In the genomic region with DNA sequence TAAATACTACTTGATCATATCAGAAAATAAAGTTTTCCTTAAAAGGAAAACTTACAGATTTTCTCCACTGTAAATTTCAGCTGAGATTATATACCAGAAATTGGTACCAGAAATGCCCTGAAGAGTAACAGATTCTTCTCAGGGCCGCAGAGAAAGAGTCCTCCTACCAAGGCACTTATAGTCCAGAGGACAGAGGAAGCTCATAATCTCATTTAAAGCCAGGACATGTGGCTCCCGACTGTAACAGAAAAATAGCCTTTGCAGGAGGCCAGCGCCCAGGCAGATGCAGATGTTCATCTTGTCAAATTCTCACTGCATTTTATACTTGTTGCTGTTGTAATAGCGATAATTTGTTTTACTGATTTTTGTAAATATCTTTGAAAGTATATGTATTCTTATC, we compare ENCODE assay signal across 31 cellular contexts.
"Had no signal": no experiment of that assay in that cellular context is flagged by ENCODE, and none has a peak within 500 bp of the region (broad histone marks: within the 10 kb centered on the region; RNA-seq: fewer than 3 reads in every experiment).

No MANE protein-coding gene starts in this region.

- H3K27ac ChIP-seq: adrenal gland, body of pancreas, breast epithelium, SJCRH30, SK-N-MC, WERI-Rb-1 had no signal

- H3K27ac Mint-ChIP-seq: activated CD4-positive, alpha-beta T cell treated with anti-CD3 and anti-CD28 coated beads, Interleukin-2, amount 10 ng/mL, durations not matched to agents 24 days and 14 days; activated CD8-positive, alpha-beta T cell treated with anti-CD3 and anti-CD28 coated beads for 36 hours; activated naive CD8-positive, alpha-beta T cell treated with anti-CD3 and anti-CD28 coated beads, Interleukin-2, amount 10 ng/mL, durations not matched to agents 7 days and 5 days; activated T-cell treated with anti-CD3 and anti-CD28 coated beads, Interleukin-2, amount 50 U/mL, for 72 hours; activated T-helper 17 cell treated with anti-CD3 and anti-CD28 coated beads, Interleukin-2, amount 50 U/mL, for 72 hours had no signal

- H3K9me3 ChIP-seq: adrenal gland, body of pancreas, breast epithelium, SJCRH30 had no signal

- ATAC-seq: activated CD8-positive, alpha-beta T cell treated with anti-CD3 and anti-CD28 coated beads for 36 hours; activated T-cell treated with anti-CD3 and anti-CD28 coated beads, Interleukin-2, amount 50 U/mL, for 72 hours; activated T-helper 17 cell treated with anti-CD3 and anti-CD28 coated beads, Interleukin-2, amount 50 U/mL, for 72 hours; body of pancreas; Panc1; T-cell had no signal

- H3K27me3 ChIP-seq: adrenal gland, body of pancreas, breast epithelium, SJCRH30 had no signal

- H3K27me3 Mint-ChIP-seq: activated CD4-positive, alpha-beta T cell treated with anti-CD3 and anti-CD28 coated beads, Interleukin-2, amount 10 ng/mL, durations not matched to agents 24 days and 14 days; activated CD8-positive, alpha-beta T cell treated with anti-CD3 and anti-CD28 coated beads for 36 hours; activated naive CD8-positive, alpha-beta T cell treated with anti-CD3 and anti-CD28 coated beads, Interleukin-2, amount 10 ng/mL, durations not matched to agents 7 days and 5 days; activated T-helper 17 cell treated with anti-CD3 and anti-CD28 coated beads, Interleukin-2, amount 50 U/mL, for 72 hours; T-cell had no signal

- H3K9me3 Mint-ChIP-seq: activated CD4-positive, alpha-beta T cell treated with anti-CD3 and anti-CD28 coated beads, Interleukin-2, amount 10 ng/mL, durations not matched to agents 24 days and 14 days; activated CD8-positive, alpha-beta T cell treated with anti-CD3 and anti-CD28 coated beads for 36 hours; activated naive CD8-positive, alpha-beta T cell treated with anti-CD3 and anti-CD28 coated beads, Interleukin-2, amount 10 ng/mL, durations not matched to agents 7 days and 5 days; activated T-cell treated with anti-CD3 and anti-CD28 coated beads, Interleukin-2, amount 50 U/mL, for 72 hours; activated T-helper 17 cell treated with anti-CD3 and anti-CD28 coated beads, Interleukin-2, amount 50 U/mL, for 72 hours; T-cell had no signal

- DNase-seq: activated CD4-positive, alpha-beta T cell treated with anti-CD3 and anti-CD28 coated beads, Interleukin-2, amount 10 ng/mL, durations not matched to agents 24 days and 14 days; activated CD4-positive, alpha-beta T cell treated with anti-CD3 and anti-CD28 coated beads, Interleukin-2, amount 50 U/mL, for 4 hours; activated CD4-positive, CD25-positive, alpha-beta regulatory T cell; activated CD8-positive, alpha-beta T cell treated with anti-CD3 and anti-CD28 coated beads for 36 hours; activated effector memory CD4-positive, alpha-beta T cell treated with anti-CD3 and anti-CD28 coated beads, Interleukin-2, amount 50 U/mL, for 16 hours; activated naive CD4-positive, alpha-beta T cell; activated naive CD4-positive, alpha-beta T cell treated with anti-CD3 and anti-CD28 coated beads, Interleukin-2, amount 50 U/mL, for 16 hours; activated naive CD8-positive, alpha-beta T cell treated with anti-CD3 and anti-CD28 coated beads, Interleukin-2, amount 10 ng/mL, durations not matched to agents 7 days and 5 days; activated T-cell treated with anti-CD3 and anti-CD28 coated beads, Interleukin-2, amount 50 U/mL, for 1 hour; activated T-cell treated with anti-CD3 and anti-CD28 coated beads, Interleukin-2, amount 50 U/mL, for 72 hours; adrenal gland; body of pancreas; Karpas-422; KBM-7; NCI-H1105 treated with DMSO at 0.1 percent for 48 hours; NCI-H1436; NCI-H1694; NCI-H2029; NCI-H345; NCI-H526; NCI-H748 treated with DMSO at 0.1 percent for 48 hours; SHP77; SJCRH30; T-cell; T-helper 2 cell; T-helper 9 cell; WERI-Rb-1 had no signal

- H3K4me3 Mint-ChIP-seq: activated CD4-positive, alpha-beta T cell treated with anti-CD3 and anti-CD28 coated beads, Interleukin-2, amount 10 ng/mL, durations not matched to agents 24 days and 14 days; activated CD8-positive, alpha-beta T cell treated with anti-CD3 and anti-CD28 coated beads for 36 hours; activated naive CD8-positive, alpha-beta T cell treated with anti-CD3 and anti-CD28 coated beads, Interleukin-2, amount 10 ng/mL, durations not matched to agents 7 days and 5 days; activated T-cell treated with anti-CD3 and anti-CD28 coated beads, Interleukin-2, amount 50 U/mL, for 72 hours; activated T-helper 17 cell treated with anti-CD3 and anti-CD28 coated beads, Interleukin-2, amount 50 U/mL, for 72 hours; T-cell had no signal

- H3K4me1 ChIP-seq: body of pancreas, breast epithelium had no signal

- H3K36me3 ChIP-seq: adrenal gland, breast epithelium, SJCRH30 had no signal

- H3K4me3 ChIP-seq: adrenal gland, body of pancreas, breast epithelium, SJCRH30, SK-N-MC had no signal
